Comparison of ENCODE assay signal across 29 cellular contexts in genomic region chr12:130447655-130447965, GRCh38.
"Had no signal": no experiment of that assay in that cellular context is flagged by ENCODE, and none has a peak within 500 bp of the region (broad histone marks: within the 10 kb centered on the region; RNA-seq: fewer than 3 reads in every experiment).

No MANE protein-coding gene starts in this region.

- H3K27ac Mint-ChIP-seq: dendritic cell treated with granulocyte-macrophage colony-stimulating factor and Interleukin-4, amounts not matched to agents 40 ng/mL and 50 ng/mL, for 4 days; effector memory CD8-positive, alpha-beta T cell; endodermal cell had no signal

- DNase-seq: colonic mucosa; cortex of kidney; dermis blood vessel endothelial cell; dorsolateral prefrontal cortex; effector CD4-positive, alpha-beta T cell; effector CD8-positive, alpha-beta T cell; effector memory CD4-positive, alpha-beta T cell; effector memory CD8-positive, alpha-beta T cell; endodermal cell; erythroblast; esophagus squamous epithelium; foreskin fibroblast; foreskin keratinocyte; foreskin melanocyte; gastrocnemius medialis; glutamatergic neuron; head of caudate nucleus; heart right ventricle had no signal

- H3K9me3 Mint-ChIP-seq: endodermal cell had no signal

- H3K9me3 ChIP-seq: colonic mucosa, esophagus muscularis mucosa, esophagus squamous epithelium, gastrocnemius medialis, gastroesophageal sphincter, heart left ventricle, heart right ventricle had no signal

- H3K4me3 Mint-ChIP-seq: dendritic cell treated with granulocyte-macrophage colony-stimulating factor and Interleukin-4, amounts not matched to agents 40 ng/mL and 50 ng/mL, for 4 days; effector memory CD8-positive, alpha-beta T cell; endodermal cell had no signal

- H3K4me1 ChIP-seq: colonic mucosa, esophagus muscularis mucosa, esophagus squamous epithelium, foreskin keratinocyte, gastrocnemius medialis, gastroesophageal sphincter, heart left ventricle, heart right ventricle had no signal

- H3K4me1 Mint-ChIP-seq: endodermal cell had no signal

- H3K27me3 ChIP-seq: colonic mucosa, dorsolateral prefrontal cortex, esophagus squamous epithelium, foreskin keratinocyte, gastrocnemius medialis had no signal

- ATAC-seq: effector memory CD8-positive, alpha-beta T cell; esophagus mucosa; foreskin keratinocyte; gastrocnemius medialis; gastroesophageal sphincter; heart left ventricle; heart right ventricle had no signal

- H3K27ac ChIP-seq: colonic mucosa, coronary artery, dorsolateral prefrontal cortex, epithelial cell of prostate, esophagus muscularis mucosa, esophagus squamous epithelium, foreskin keratinocyte, gastrocnemius medialis, gastroesophageal sphincter, heart left ventricle, heart right ventricle had no signal

- H3K27me3 Mint-ChIP-seq: dendritic cell treated with granulocyte-macrophage colony-stimulating factor and Interleukin-4, amounts not matched to agents 40 ng/mL and 50 ng/mL, for 4 days had no signal

- H3K4me3 ChIP-seq: colonic mucosa, coronary artery, dorsolateral prefrontal cortex, esophagus muscularis mucosa, esophagus squamous epithelium, gastrocnemius medialis, gastroesophageal sphincter, heart left ventricle, heart right ventricle had no signal

- FAIRE-seq: colon, endometrium, endothelial cell of umbilical vein, frontal cortex had no signal

- H3K36me3 ChIP-seq: colonic mucosa, esophagus muscularis mucosa, esophagus squamous epithelium, gastrocnemius medialis, gastroesophageal sphincter, heart left ventricle, heart right ventricle had no signal
